ENCODE assay signal across 1 cellular context in genomic region chr2:119694470-119694993, GRCh38.
TF ChIP-seq lines count a peak whose summit lies in the region.

No MANE protein-coding gene starts in this region.

TF ChIP-seq in SK-N-SH, 30 proteins besides CTCF, POLR2A, EP300 and RAD21 (continued from another document):
- TF ChIP-seq USF2 (IDR thresholded peaks at IDR 0.05; ENCODE audit: borderline replicate concordance, low read depth, low read length) = no peak
- TF ChIP-seq, protein P1, sequence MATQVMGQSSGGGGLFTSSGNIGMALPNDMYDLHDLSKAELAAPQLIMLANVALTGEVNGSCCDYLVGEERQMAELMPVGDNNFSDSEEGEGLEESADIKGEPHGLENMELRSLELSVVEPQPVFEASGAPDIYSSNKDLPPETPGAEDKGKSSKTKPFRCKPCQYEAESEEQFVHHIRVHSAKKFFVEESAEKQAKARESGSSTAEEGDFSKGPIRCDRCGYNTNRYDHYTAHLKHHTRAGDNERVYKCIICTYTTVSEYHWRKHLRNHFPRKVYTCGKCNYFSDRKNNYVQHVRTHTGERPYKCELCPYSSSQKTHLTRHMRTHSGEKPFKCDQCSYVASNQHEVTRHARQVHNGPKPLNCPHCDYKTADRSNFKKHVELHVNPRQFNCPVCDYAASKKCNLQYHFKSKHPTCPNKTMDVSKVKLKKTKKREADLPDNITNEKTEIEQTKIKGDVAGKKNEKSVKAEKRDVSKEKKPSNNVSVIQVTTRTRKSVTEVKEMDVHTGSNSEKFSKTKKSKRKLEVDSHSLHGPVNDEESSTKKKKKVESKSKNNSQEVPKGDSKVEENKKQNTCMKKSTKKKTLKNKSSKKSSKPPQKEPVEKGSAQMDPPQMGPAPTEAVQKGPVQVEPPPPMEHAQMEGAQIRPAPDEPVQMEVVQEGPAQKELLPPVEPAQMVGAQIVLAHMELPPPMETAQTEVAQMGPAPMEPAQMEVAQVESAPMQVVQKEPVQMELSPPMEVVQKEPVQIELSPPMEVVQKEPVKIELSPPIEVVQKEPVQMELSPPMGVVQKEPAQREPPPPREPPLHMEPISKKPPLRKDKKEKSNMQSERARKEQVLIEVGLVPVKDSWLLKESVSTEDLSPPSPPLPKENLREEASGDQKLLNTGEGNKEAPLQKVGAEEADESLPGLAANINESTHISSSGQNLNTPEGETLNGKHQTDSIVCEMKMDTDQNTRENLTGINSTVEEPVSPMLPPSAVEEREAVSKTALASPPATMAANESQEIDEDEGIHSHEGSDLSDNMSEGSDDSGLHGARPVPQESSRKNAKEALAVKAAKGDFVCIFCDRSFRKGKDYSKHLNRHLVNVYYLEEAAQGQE (IDR thresholded peaks at IDR 0.05; ENCODE audit: low read depth, low read length) = no peak
- no peak for TF ChIP-seq RFX5 (IDR thresholded peaks at IDR 0.05; ENCODE audit: low read length)
- TF ChIP-seq CHD2 (IDR thresholded peaks at IDR 0.05; ENCODE audit: low read length, partially characterized antibody) = no peak
- TF ChIP-seq RXRA (IDR thresholded peaks at IDR 0.05; ENCODE audit: borderline replicate concordance, low read depth) = no peak
- no peak for TF ChIP-seq JUND (IDR thresholded peaks at IDR 0.05)
- TF ChIP-seq, protein P2, sequence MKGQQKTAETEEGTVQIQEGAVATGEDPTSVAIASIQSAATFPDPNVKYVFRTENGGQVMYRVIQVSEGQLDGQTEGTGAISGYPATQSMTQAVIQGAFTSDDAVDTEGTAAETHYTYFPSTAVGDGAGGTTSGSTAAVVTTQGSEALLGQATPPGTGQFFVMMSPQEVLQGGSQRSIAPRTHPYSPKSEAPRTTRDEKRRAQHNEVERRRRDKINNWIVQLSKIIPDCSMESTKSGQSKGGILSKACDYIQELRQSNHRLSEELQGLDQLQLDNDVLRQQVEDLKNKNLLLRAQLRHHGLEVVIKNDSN (IDR thresholded peaks at IDR 0.05; ENCODE audit: borderline replicate concordance, low read depth) = no peak
TF ChIP-seq in SK-N-SH: peak in this region for 0.
